ENCODE assay signal across 35 cellular contexts in the genomic region with DNA sequence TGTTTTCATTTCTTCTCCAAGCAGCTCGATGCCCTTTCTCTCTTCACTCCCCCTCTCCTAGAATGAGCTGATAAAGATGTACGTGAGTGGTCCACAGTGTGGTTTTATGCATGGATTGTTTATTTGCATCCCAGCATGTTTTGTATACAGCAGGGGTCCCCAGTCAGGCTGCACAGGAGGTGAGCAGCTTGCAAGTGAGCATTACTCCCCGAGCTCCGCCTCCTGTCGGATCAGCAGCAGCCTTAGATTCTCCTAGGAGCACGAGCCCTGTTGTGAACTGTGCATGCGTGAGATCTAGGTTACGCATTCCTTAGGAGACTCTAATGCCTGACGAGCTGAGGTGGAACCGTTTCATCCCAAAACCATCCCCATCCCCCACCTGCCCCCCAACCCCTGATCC.
"Had no signal": no experiment of that assay in that cellular context is flagged by ENCODE, and none has a peak within 500 bp of the region (broad histone marks: within the 10 kb centered on the region; RNA-seq: fewer than 3 reads in every experiment).

No MANE protein-coding gene starts in this region.

- H3K4me1 Mint-ChIP-seq: activated naive CD4-positive, alpha-beta T cell treated with anti-CD3 and anti-CD28 coated beads, Interleukin-2, amount 50 U/mL, for 24 hours; activated T-helper 17 cell treated with anti-CD3 and anti-CD28 coated beads, Interleukin-2, amount 50 U/mL, for 72 hours had no signal

- ATAC-seq: activated CD8-positive, alpha-beta T cell treated with anti-CD3 and anti-CD28 coated beads for 36 hours; activated T-cell treated with anti-CD3 and anti-CD28 coated beads, Interleukin-2, amount 50 U/mL, for 72 hours; activated T-helper 17 cell treated with anti-CD3 and anti-CD28 coated beads, Interleukin-2, amount 50 U/mL, for 72 hours; PC-3; Right ventricle myocardium inferior had no signal

- H3K4me1 ChIP-seq: adrenal gland, breast epithelium, Peyer's patch had no signal

- FAIRE-seq: astrocyte had no signal

- H3K27ac Mint-ChIP-seq: activated CD8-positive, alpha-beta T cell treated with anti-CD3 and anti-CD28 coated beads for 36 hours; activated naive CD4-positive, alpha-beta T cell treated with anti-CD3 and anti-CD28 coated beads, Interleukin-2, amount 50 U/mL, for 24 hours; activated T-cell treated with anti-CD3 and anti-CD28 coated beads, Interleukin-2, amount 50 U/mL, for 72 hours; activated T-helper 17 cell treated with anti-CD3 and anti-CD28 coated beads, Interleukin-2, amount 50 U/mL, for 72 hours had no signal

- H3K36me3 Mint-ChIP-seq: activated naive CD4-positive, alpha-beta T cell treated with anti-CD3 and anti-CD28 coated beads, Interleukin-2, amount 50 U/mL, for 24 hours had no signal

- H3K4me3 Mint-ChIP-seq: activated CD8-positive, alpha-beta T cell treated with anti-CD3 and anti-CD28 coated beads for 36 hours; activated naive CD4-positive, alpha-beta T cell treated with anti-CD3 and anti-CD28 coated beads, Interleukin-2, amount 50 U/mL, for 24 hours; activated T-cell treated with anti-CD3 and anti-CD28 coated beads, Interleukin-2, amount 50 U/mL, for 72 hours; activated T-helper 17 cell treated with anti-CD3 and anti-CD28 coated beads, Interleukin-2, amount 50 U/mL, for 72 hours had no signal

- H3K27me3 Mint-ChIP-seq: activated CD8-positive, alpha-beta T cell treated with anti-CD3 and anti-CD28 coated beads for 36 hours; activated T-helper 17 cell treated with anti-CD3 and anti-CD28 coated beads, Interleukin-2, amount 50 U/mL, for 72 hours had no signal

- H3K27me3 ChIP-seq: adrenal gland, body of pancreas, breast epithelium, Peyer's patch had no signal

- H3K4me3 ChIP-seq: adrenal gland, body of pancreas, breast epithelium, Peyer's patch had no signal

- H3K9me3 ChIP-seq: adrenal gland, body of pancreas, breast epithelium, Peyer's patch had no signal

- DNase-seq: activated CD4-positive, alpha-beta T cell treated with anti-CD3 and anti-CD28 coated beads for 1 hour; activated CD4-positive, alpha-beta T cell treated with anti-CD3 and anti-CD28 coated beads for 48 hours; activated CD4-positive, alpha-beta T cell treated with anti-CD3 and anti-CD28 coated beads, Interleukin-2, amount 50 U/mL, for 4 hours; activated CD4-positive, CD25-positive, alpha-beta regulatory T cell; activated CD8-positive, alpha-beta T cell treated with anti-CD3 and anti-CD28 coated beads for 36 hours; activated effector memory CD4-positive, alpha-beta T cell treated with anti-CD3 and anti-CD28 coated beads, Interleukin-2, amount 50 U/mL, for 16 hours; activated naive CD4-positive, alpha-beta T cell; activated T-cell treated with anti-CD3 and anti-CD28 coated beads, Interleukin-2, amount 50 U/mL, for 1 hour; activated T-cell treated with anti-CD3 and anti-CD28 coated beads, Interleukin-2, amount 50 U/mL, for 72 hours; adrenal gland; MM.1S; MV-4-11; NCI-H1092; NCI-H146; NCI-H187; NCI-H2029 treated with DMSO at 0.1 percent for 48 hours; NCI-H2107; NCI-H2171; NCI-H510A; NCI-H526; NCI-H748 treated with DMSO at 0.1 percent for 48 hours; NK-92 treated with Interleukin-12 subunit alpha and Interleukin-12 subunit beta, amount 100 ng/mL, for 24 hours; PC-3; SW 1271; T-helper 1 cell; T-helper 2 cell; T-helper 9 cell had no signal

- H3K27ac ChIP-seq: adrenal gland, body of pancreas, breast epithelium, Peyer's patch, RWPE1 had no signal

- H3K9me3 Mint-ChIP-seq: activated CD8-positive, alpha-beta T cell treated with anti-CD3 and anti-CD28 coated beads for 36 hours; activated naive CD4-positive, alpha-beta T cell treated with anti-CD3 and anti-CD28 coated beads, Interleukin-2, amount 50 U/mL, for 24 hours; activated T-cell treated with anti-CD3 and anti-CD28 coated beads, Interleukin-2, amount 50 U/mL, for 72 hours; activated T-helper 17 cell treated with anti-CD3 and anti-CD28 coated beads, Interleukin-2, amount 50 U/mL, for 72 hours had no signal

- H3K36me3 ChIP-seq: adrenal gland, breast epithelium had no signal
